Comparison of ENCODE assay signal across 1 cellular context in genomic region chrX:131571348-131571747, GRCh38.
TF ChIP-seq lines count a peak whose summit lies in the region.

No MANE protein-coding gene starts in this region.

TF ChIP-seq in HCT116, 20 proteins besides CTCF, POLR2A, EP300 and RAD21 (continued from another document):
- TF ChIP-seq REST (IDR thresholded peaks at IDR 0.05; ENCODE audit: low read depth) (no peak), SRF (IDR thresholded peaks at IDR 0.05; ENCODE audit: low read depth) (no peak), TCF7L2 (IDR thresholded peaks at IDR 0.05; ENCODE audit: borderline replicate concordance, extremely low read depth, insufficient read depth, insufficient read length) (peak; percentile 60)
TF ChIP-seq in HCT116: peak in this region for 4.
